ENCODE assay signal across 8 cellular contexts in genomic region chr17:39231587-39232551, GRCh38. TPM values are rescaled to one million over a fixed set of nuclear protein-coding genes. Genes with fewer than 3 reads are reported as not detected.
DNase-seq lines count a peak whose midpoint lies in the region; ATAC-seq lines count a peak whose summit lies in the region.

No MANE protein-coding gene starts in this region.

- 26% methylated on average over 20 of the region's 22 CpGs for WGBS in HUES64

- peak in 3 of 5 donors; percentile 45 to 47 (median 46) for DNase-seq in T-helper 1 cell
- DNase-seq in astrocyte of the hippocampus (ENCODE audit: low read depth, low spot score): peak; percentile 67
- DNase-seq in iris pigment epithelial cell (ENCODE audit: low read depth): peak; percentile 28
- peak in 2 of 3 experiments; percentile 39 to 48 for DNase-seq in stimulated activated CD4-positive, alpha-beta T cell treated with anti-CD3 and anti-CD28 coated beads, TNF-alpha, amount 100 ng/mL, for 24 hours (ENCODE audit: low read depth in 3 of 3)

- peak overlapping the region in 8 of 11 experiments; percentile 27 to 65 (median 44); a peak in 15 of 22 replicates for H3K9ac ChIP-seq in BLaER1 treated with 17β-estradiol and CSF1 and Interleukin-3, amounts not matched to agents 10 nM and 100 nM
- H3K9ac ChIP-seq in HUES64 (ENCODE audit: low read depth, low read length): no peak overlapping the region; the same call in 1 of the 2 replicates

- H3K27ac ChIP-seq in BLaER1 treated with 17β-estradiol and CSF1 and Interleukin-3, amounts not matched to agents 10 nM and 100 nM: peak overlapping the region in 4 of 11 experiments; percentile 0 to 46 (median 26); a peak in 6 of 22 replicates
- no peak overlapping the region for H3K27ac ChIP-seq in HUES64 (ENCODE audit: low read depth, low read length)

- H3K4me2 ChIP-seq in BLaER1 treated with 17β-estradiol and CSF1 and Interleukin-3, amounts not matched to agents 10 nM and 100 nM: peak overlapping the region; percentile 78 to 92 (median 88)

- H4K20me1 ChIP-seq in BLaER1 treated with 17β-estradiol and CSF1 and Interleukin-3, amounts not matched to agents 10 nM and 100 nM: peaks cover 0 to 9% (median 0%) of the 10 kb centered on the region in 11 experiments; a peak in 2 of 22 replicates

- peaks cover 6 to 14% (median 11%) of the 10 kb centered on the region in 11 experiments for H3K27me3 ChIP-seq in BLaER1 treated with 17β-estradiol and CSF1 and Interleukin-3, amounts not matched to agents 10 nM and 100 nM
- peaks cover 7% of the 10 kb centered on the region; the same call in 1 of the 2 replicates for H3K27me3 ChIP-seq in HUES64 (ENCODE audit: insufficient read depth, low read length)

- no peaks in the 10 kb centered on the region for H3K9me3 ChIP-seq in BLaER1 treated with 17β-estradiol and CSF1 and Interleukin-3, amounts not matched to agents 10 nM and 100 nM (replicated peaks in 1 of 11)
- no peaks in the 10 kb centered on the region for H3K9me3 ChIP-seq in HUES64 (ENCODE audit: insufficient read depth, low read depth, low read length)

- no peak for ATAC-seq in HG03521 (IDR thresholded peaks at IDR 0.05; ENCODE audit: unreplicated experiment)
- ATAC-seq in HG02763 (IDR thresholded peaks at IDR 0.05; ENCODE audit: unreplicated experiment): no peak

- no peaks in the 10 kb centered on the region for H3K36me3 ChIP-seq in BLaER1 treated with 17β-estradiol and CSF1 and Interleukin-3, amounts not matched to agents 10 nM and 100 nM
- no peaks in the 10 kb centered on the region for H3K36me3 ChIP-seq in HUES64 (ENCODE audit: insufficient read depth, low read length)

- peaks cover 23 to 63% (median 58%) of the 10 kb centered on the region in 10 experiments for H3K4me1 ChIP-seq in BLaER1 treated with 17β-estradiol and CSF1 and Interleukin-3, amounts not matched to agents 10 nM and 100 nM
- H3K4me1 ChIP-seq in HUES64 (ENCODE audit: insufficient read depth, low read length): peaks cover 10% of the 10 kb centered on the region; the same call in 1 of the 2 replicates

- H3K4me3 ChIP-seq in BLaER1 treated with 17β-estradiol and CSF1 and Interleukin-3, amounts not matched to agents 10 nM and 100 nM: peak overlapping the region in 4 of 10 experiments; percentile 5 to 29 (median 24); a peak in 4 of 20 replicates
- peak overlapping the region; percentile 38 for H3K4me3 ChIP-seq in HUES64 (ENCODE audit: low read length)

RNA-seq across cellular contexts. Expression of gene STAC2, which starts 6.1 kb away (rescaled TPM):
- polyA plus RNA-seq in HUES64 (2013, experiment 1 of 2): 1.1 TPM
- 1.4 TPM for polyA plus RNA-seq in HUES64 (2013, experiment 2 of 2)

RNA-seq across cellular contexts. Expression of gene RPL19, which starts 31.8 kb away (rescaled TPM):
- 2,560 TPM for polyA plus RNA-seq in HUES64 (2013, experiment 1 of 2)
- polyA plus RNA-seq in HUES64 (2013, experiment 2 of 2): 2,667 TPM

RNA-seq across cellular contexts. Expression of gene CACNB1, which starts 34.4 kb away (rescaled TPM):
- 4.7 TPM for polyA plus RNA-seq in HUES64 (2013, experiment 1 of 2)
- 6.3 TPM for polyA plus RNA-seq in HUES64 (2013, experiment 2 of 2)
